19 cellular contexts compared by ENCODE assay signal in the genomic region with DNA sequence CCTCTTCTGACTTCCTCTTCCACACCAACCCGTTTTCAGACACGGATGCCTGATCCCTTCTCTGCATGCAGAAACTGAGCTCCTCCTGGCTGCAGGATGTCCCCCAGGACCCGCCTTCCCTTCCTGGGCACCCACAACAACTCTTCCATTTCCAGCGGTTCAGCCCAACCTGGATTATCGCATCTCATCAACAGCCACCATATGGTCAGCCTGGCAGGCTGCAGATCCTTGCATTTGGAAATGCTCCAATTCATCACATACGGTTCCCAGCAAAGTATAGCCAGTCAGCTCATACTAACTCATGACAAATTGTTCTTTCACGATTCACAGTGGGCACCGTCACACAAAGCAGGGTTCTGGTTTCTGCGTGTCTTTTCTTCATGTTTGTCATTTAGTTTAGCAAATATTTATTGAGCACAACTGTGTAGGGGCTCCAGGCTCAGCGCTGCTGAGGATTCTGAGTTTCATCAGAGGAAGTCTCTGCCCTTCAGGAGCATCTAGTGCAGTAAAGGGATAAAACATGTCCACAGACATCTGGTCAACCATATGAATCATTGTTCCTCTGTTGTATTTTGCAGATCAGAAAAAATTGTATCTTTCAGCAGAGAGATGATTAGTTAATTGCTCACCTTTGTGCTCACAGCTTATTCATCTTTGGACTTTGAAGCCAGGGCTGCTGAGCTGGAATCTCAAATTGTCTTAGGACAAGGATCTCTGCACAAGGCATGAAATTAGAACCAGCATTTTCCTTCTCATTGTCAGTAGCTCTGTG.
DNase-seq lines count a peak whose midpoint lies in the region; ATAC-seq and TF ChIP-seq lines count a peak whose summit lies in the region.
"Had no signal": no experiment of that assay in that cellular context is flagged by ENCODE, and none has a peak within 500 bp of the region (broad histone marks: within the 10 kb centered on the region; RNA-seq: fewer than 3 reads in every experiment).

No MANE protein-coding gene starts in this region.

- peaks cover 12% of the 10 kb centered on the region for H3K4me1 ChIP-seq in hepatocyte (ENCODE audit: insufficient read depth)
- H3K4me1 ChIP-seq: Caco-2, transverse colon had no signal

- H3K4me2 ChIP-seq in hepatocyte, result peak overlapping the region; percentile 52
- H3K4me2 ChIP-seq: A549 had no signal

- no peaks in the 10 kb centered on the region for H3K9me3 ChIP-seq in hepatocyte (ENCODE audit: low read depth)
- H3K9me3 ChIP-seq: Caco-2, transverse colon had no signal

- no peaks in the 10 kb centered on the region for H3K36me3 ChIP-seq in hepatocyte (replicated peaks; ENCODE audit: insufficient read depth, low read depth)
- H3K36me3 ChIP-seq: transverse colon had no signal

- H3K4me3 ChIP-seq in hepatocyte, result no peak overlapping the region
- H3K4me3 ChIP-seq: A549, skin epidermis, transverse colon had no signal

- H3K79me2 ChIP-seq in hepatocyte, result no peaks in the 10 kb centered on the region

- peak overlapping the region; percentile 41 for H3K27ac ChIP-seq in hepatocyte
- H3K27ac ChIP-seq: A549, RWPE1, skin epidermis, transverse colon had no signal

- H4K20me1 ChIP-seq in hepatocyte (ENCODE audit: insufficient read depth, poor library complexity, severe bottlenecking), result no peaks in the 10 kb centered on the region

- ATAC-seq in SK-N-SH treated with all-trans-retinoic acid at 6 μM for 48 hours, result no peak; the same call in 2 of the 3 replicates
- ATAC-seq in GM19452 (IDR thresholded peaks at IDR 0.05; ENCODE audit: unreplicated experiment), result no peak
- ATAC-seq: A549; stimulated activated memory B cell treated with anti-CD40 and anti-IgM and Interleukin-4, amounts not matched to agents 10 μg/mL and 1 μg/mL and 100 μg/mL, for 72 hours had no signal

- H3K27me3 ChIP-seq in hepatocyte, result no peaks in the 10 kb centered on the region
- H3K27me3 ChIP-seq: transverse colon had no signal

- in situ Hi-C loops in GM13977 (cut with MboI; ENCODE audit: low pct_unique_long_range_greater_than_20kb, low sequenced_read_pairs, unreplicated experiment), result no loop called here

- no peak overlapping the region for H2AFZ ChIP-seq in hepatocyte

- WGBS in hepatocyte (ENCODE audit: low lambda C conversion rate, missing lambda C conversion rate), result 56% methylated on average over 10 of the region's 10 CpGs

- H3K9me2 ChIP-seq in hepatocyte (replicated peaks; ENCODE audit: insufficient read depth), result no peaks in the 10 kb centered on the region

- DNase-seq in AG09319 (ENCODE audit: extremely low read depth, low read depth) (peak; percentile 2), NCI-H2171 treated with DMSO at 0.1 percent for 48 hours (lab: John Stamatoyannopoulos, UW) (peak; percentile 88), hepatocyte (ENCODE audit: low spot score) (peak; percentile 32), GM13977 (ENCODE audit: low spot score) (no peak), H4 (ENCODE audit: low spot score) (no peak), LoVo (ENCODE audit: low spot score) (no peak)
- DNase-seq: activated CD4-positive, CD25-positive, alpha-beta regulatory T cell treated with anti-CD3 and anti-CD28 coated beads, Interleukin-2, amount 50 U/mL, for 72 hours; activated gamma-delta T cell; aorta; Caco-2; NCI-H1105; NCI-H510A; transverse colon had no signal

- TF ChIP-seq CTCF in AG09319 (IDR thresholded peaks at IDR 0.05; ENCODE audit: low read depth, low read length) (no peak), hepatocyte (IDR thresholded peaks at IDR 0.05; ENCODE audit: poor library complexity) (no peak), GM13977 (IDR thresholded peaks at IDR 0.05; ENCODE audit: extremely low read depth, insufficient read depth, missing control alignments) (no peak)

TF ChIP-seq in SK-N-SH treated with all-trans-retinoic acid at 6 μM for 48 hours, 23 proteins besides CTCF, POLR2A, EP300 and RAD21:
- no peak for TF ChIP-seq ZC3H10 (CRISPR knock-in tag; IDR thresholded peaks at IDR 0.05)
- TF ChIP-seq, protein P1, sequence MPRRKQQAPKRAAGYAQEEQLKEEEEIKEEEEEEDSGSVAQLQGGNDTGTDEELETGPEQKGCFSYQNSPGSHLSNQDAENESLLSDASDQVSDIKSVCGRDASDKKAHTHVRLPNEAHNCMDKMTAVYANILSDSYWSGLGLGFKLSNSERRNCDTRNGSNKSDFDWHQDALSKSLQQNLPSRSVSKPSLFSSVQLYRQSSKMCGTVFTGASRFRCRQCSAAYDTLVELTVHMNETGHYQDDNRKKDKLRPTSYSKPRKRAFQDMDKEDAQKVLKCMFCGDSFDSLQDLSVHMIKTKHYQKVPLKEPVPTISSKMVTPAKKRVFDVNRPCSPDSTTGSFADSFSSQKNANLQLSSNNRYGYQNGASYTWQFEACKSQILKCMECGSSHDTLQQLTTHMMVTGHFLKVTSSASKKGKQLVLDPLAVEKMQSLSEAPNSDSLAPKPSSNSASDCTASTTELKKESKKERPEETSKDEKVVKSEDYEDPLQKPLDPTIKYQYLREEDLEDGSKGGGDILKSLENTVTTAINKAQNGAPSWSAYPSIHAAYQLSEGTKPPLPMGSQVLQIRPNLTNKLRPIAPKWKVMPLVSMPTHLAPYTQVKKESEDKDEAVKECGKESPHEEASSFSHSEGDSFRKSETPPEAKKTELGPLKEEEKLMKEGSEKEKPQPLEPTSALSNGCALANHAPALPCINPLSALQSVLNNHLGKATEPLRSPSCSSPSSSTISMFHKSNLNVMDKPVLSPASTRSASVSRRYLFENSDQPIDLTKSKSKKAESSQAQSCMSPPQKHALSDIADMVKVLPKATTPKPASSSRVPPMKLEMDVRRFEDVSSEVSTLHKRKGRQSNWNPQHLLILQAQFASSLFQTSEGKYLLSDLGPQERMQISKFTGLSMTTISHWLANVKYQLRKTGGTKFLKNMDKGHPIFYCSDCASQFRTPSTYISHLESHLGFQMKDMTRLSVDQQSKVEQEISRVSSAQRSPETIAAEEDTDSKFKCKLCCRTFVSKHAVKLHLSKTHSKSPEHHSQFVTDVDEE (CRISPR knock-in tag; IDR thresholded peaks at IDR 0.05), result peak; percentile 76
- no peak for TF ChIP-seq ESRRG (CRISPR knock-in tag; IDR thresholded peaks at IDR 0.05)
- TF ChIP-seq SNAI2 (CRISPR knock-in tag; IDR thresholded peaks at IDR 0.05), result no peak
- TF ChIP-seq PATZ1 (CRISPR knock-in tag; IDR thresholded peaks at IDR 0.05; ENCODE audit: borderline replicate concordance), result no peak
- TF ChIP-seq ZFP3 (CRISPR knock-in tag; IDR thresholded peaks at IDR 0.05), result no peak
- TF ChIP-seq ARNTL (CRISPR knock-in tag; IDR thresholded peaks at IDR 0.05; ENCODE audit: borderline replicate concordance, low read depth), result no peak
- peak; percentile 79; the same call in 1 of the 2 replicates for TF ChIP-seq TCF4 (CRISPR knock-in tag; IDR thresholded peaks at IDR 0.05; ENCODE audit: borderline replicate concordance)

Comparison
In these comparisons a context has a peak if more than half of its experiments do, and no peak if none do; other contexts are left out.
1. DNase-seq: peak in AG09319 (single experiment), NCI-H2171 treated with DMSO at 0.1 percent for 48 hours (single experiment) and hepatocyte (single experiment); none in GM13977 (single experiment), H4 (single experiment) and LoVo (single experiment).